ENCODE assay signal across 17 cellular contexts in the genomic region with DNA sequence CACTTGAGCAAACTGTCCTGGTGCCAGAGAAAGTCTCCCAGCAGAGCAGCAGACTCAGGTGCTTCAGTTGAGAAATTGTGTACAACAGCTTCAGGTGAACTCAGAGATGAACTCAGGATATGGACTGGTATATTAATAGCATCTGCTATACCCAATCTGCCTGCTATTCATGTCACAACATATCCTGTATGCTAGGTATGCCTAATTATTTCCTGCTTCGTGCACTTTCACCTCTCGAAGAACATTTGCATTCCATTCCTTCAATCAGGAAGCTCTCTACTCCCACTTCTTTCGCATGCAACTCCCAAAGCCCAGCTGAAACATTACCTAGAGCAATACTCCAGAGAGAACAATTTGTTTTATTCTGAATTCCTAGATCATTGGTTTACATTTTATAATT.
"Had no signal": no experiment of that assay in that cellular context is flagged by ENCODE, and none has a peak within 500 bp of the region (broad histone marks: within the 10 kb centered on the region; RNA-seq: fewer than 3 reads in every experiment).

No MANE protein-coding gene starts in this region.

- H3K27me3 Mint-ChIP-seq: activated CD4-positive, alpha-beta T cell treated with anti-CD3 and anti-CD28 coated beads, Interleukin-2, amount 10 ng/mL, durations not matched to agents 24 days and 14 days; activated T-cell treated with anti-CD3 and anti-CD28 coated beads, Interleukin-2, amount 50 U/mL, for 24 hours had no signal

- H3K36me3 ChIP-seq: brain microvascular endothelial cell, esophagus muscularis mucosa, prostate gland, tibial artery had no signal

- H3K27ac ChIP-seq: brain microvascular endothelial cell, esophagus muscularis mucosa, prostate gland, tibial artery had no signal

- H3K4me1 ChIP-seq: esophagus muscularis mucosa, prostate gland, tibial artery had no signal

- H3K4me3 Mint-ChIP-seq: activated CD4-positive, alpha-beta T cell treated with anti-CD3 and anti-CD28 coated beads, Interleukin-2, amount 10 ng/mL, durations not matched to agents 24 days and 14 days; activated CD8-positive, alpha-beta T cell treated with anti-CD3 and anti-CD28 coated beads, Interleukin-2, amount 10 ng/mL, durations not matched to agents 7 days and 5 days; activated naive CD4-positive, alpha-beta T cell treated with anti-CD3 and anti-CD28 coated beads for 36 hours; activated T-cell treated with anti-CD3 and anti-CD28 coated beads, Interleukin-2, amount 50 U/mL, for 24 hours had no signal

- H3K4me3 ChIP-seq: esophagus muscularis mucosa, lung, prostate gland, tibial artery had no signal

- ATAC-seq: activated CD8-positive, alpha-beta T cell treated with anti-CD3 and anti-CD28 coated beads, Interleukin-2, amount 10 ng/mL, durations not matched to agents 7 days and 5 days; left colon; right cardiac atrium had no signal

- H3K4me1 Mint-ChIP-seq: activated CD4-positive, alpha-beta T cell treated with anti-CD3 and anti-CD28 coated beads, Interleukin-2, amount 10 ng/mL, durations not matched to agents 24 days and 14 days had no signal

- DNase-seq: activated CD4-positive, alpha-beta T cell treated with anti-CD3 and anti-CD28 coated beads, Interleukin-2, amount 10 ng/mL, durations not matched to agents 24 days and 14 days; activated CD8-positive, alpha-beta T cell treated with anti-CD3 and anti-CD28 coated beads, Interleukin-2, amount 10 ng/mL, durations not matched to agents 7 days and 5 days; activated naive CD4-positive, alpha-beta T cell treated with anti-CD3 and anti-CD28 coated beads for 36 hours; activated T-cell treated with anti-CD3 and anti-CD28 coated beads, Interleukin-2, amount 50 U/mL, for 24 hours; aorta; brain microvascular endothelial cell; cortex of kidney; left colon; right cardiac atrium; stimulated activated CD4-positive, alpha-beta T cell treated with anti-CD3 and anti-CD28 coated beads, Interleukin-2, amount 100 ng/mL, for 24 hours; stimulated activated naive CD4-positive, alpha-beta T cell treated with Interleukin-2 at 50 U/mL for 16 hours; T-helper 1 cell; T1000; tibial artery had no signal

- H3K27ac Mint-ChIP-seq: activated CD4-positive, alpha-beta T cell treated with anti-CD3 and anti-CD28 coated beads, Interleukin-2, amount 10 ng/mL, durations not matched to agents 24 days and 14 days; activated CD8-positive, alpha-beta T cell treated with anti-CD3 and anti-CD28 coated beads, Interleukin-2, amount 10 ng/mL, durations not matched to agents 7 days and 5 days; activated naive CD4-positive, alpha-beta T cell treated with anti-CD3 and anti-CD28 coated beads for 36 hours; activated T-cell treated with anti-CD3 and anti-CD28 coated beads, Interleukin-2, amount 50 U/mL, for 24 hours had no signal

- H3K27me3 ChIP-seq: brain microvascular endothelial cell, esophagus muscularis mucosa, tibial artery had no signal
